ENCODE assay signal across 1 cellular context in genomic region chr17:8300629-8301242, GRCh38.
TF ChIP-seq lines count a peak whose summit lies in the region.

No MANE protein-coding gene starts in this region.

TF ChIP-seq in HepG2, 621 proteins besides CTCF, POLR2A, EP300 and RAD21 (continues in another document):
- 0 out of 2 replicates have a peak, but pooled peaks have one; percentile 6 for TF ChIP-seq FOSL2 (CRISPR knock-in tag; IDR thresholded peaks at IDR 0.05)
- TF ChIP-seq YY1 (IDR thresholded peaks at IDR 0.05; ENCODE audit: insufficient read depth, insufficient replicate concordance, low read depth, low read length), result peak; percentile 27
- TF ChIP-seq SMC3 (IDR thresholded peaks at IDR 0.05; ENCODE audit: low read length), result peak; percentile 94
- peak; percentile 51; the same call in 1 of the 2 replicates for TF ChIP-seq GATAD2A (CRISPR knock-in tag; IDR thresholded peaks at IDR 0.05)
- TF ChIP-seq KLF16 (CRISPR knock-in tag; IDR thresholded peaks at IDR 0.05), result 0 out of 4 replicates have a peak, but pooled peaks of 1 of the 2 experiments have one; percentile 26
- TF ChIP-seq, protein P1, sequence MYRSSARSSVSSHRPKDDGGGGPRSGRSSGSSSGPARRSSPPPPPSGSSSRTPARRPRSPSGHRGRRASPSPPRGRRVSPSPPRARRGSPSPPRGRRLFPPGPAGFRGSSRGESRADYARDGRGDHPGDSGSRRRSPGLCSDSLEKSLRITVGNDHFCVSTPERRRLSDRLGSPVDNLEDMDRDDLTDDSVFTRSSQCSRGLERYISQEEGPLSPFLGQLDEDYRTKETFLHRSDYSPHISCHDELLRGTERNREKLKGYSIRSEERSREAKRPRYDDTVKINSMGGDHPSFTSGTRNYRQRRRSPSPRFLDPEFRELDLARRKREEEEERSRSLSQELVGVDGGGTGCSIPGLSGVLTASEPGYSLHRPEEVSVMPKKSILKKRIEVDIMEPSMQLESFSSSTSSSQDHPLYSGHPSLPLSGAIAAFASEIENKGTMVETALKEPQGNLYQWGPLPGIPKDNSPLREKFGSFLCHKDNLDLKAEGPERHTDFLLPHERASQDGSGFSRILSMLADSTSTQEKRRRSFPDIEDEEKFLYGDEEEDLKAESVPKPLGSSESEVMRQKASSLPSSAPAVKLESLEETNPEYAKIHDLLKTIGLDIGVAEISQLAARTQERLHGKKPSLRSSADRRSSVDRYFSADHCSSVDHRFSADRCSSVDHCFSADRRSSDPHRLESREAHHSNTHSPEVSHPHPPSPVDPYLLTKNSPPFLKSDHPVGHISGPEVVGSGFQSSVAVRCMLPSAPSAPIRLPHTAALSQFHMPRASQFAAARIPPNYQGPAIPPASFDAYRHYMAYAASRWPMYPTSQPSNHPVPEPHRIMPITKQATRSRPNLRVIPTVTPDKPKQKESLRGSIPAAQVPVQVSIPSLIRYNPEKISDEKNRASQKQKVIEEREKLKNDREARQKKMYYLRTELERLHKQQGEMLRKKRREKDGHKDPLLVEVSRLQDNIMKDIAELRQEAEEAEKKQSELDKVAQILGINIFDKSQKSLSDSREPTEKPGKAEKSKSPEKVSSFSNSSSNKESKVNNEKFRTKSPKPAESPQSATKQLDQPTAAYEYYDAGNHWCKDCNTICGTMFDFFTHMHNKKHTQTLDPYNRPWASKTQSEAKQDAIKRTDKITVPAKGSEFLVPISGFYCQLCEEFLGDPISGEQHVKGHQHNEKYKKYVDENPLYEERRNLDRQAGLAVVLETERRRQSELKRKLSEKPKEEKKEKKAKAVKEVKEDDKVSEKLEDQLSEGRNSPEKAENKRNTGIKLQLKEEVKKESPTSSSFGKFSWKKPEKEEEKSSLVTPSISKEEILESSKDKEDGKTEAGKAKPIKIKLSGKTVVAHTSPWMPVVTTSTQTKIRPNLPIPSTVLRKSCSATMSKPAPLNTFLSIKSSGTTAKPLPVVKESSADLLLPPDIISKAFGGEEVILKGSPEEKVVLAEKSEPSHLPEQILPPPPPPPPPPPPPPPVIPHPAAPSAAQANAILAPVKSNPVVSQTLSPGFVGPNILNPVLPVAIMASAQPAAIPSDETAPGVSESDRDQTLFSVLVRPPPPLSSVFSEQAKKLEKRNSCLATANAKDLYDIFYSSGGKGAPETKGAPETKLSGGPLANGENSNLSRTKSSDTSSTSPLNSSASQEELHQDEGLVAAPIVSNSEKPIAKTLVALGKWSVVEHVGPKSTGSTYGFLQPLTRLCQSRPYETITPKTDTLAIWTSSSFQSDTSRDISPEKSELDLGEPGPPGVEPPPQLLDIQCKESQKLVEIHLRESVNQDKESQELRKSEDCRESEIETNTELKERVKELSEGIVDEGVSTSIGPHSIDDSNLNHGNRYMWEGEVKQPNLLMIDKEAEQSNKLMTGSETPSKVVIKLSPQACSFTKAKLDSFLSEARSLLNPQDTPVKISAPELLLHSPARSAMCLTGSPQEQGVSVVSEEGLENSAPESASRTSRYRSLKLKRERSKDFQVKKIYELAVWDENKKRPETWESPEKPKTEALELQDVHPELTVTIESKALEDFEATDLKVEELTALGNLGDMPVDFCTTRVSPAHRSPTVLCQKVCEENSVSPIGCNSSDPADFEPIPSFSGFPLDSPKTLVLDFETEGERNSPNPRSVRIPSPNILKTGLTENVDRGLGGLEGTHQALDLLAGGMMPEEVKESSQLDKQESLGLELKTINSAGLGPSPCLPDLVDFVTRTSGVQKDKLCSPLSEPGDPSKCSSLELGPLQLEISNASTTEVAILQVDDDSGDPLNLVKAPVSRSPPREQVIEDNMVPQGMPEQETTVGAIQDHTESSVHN (CRISPR knock-in tag; IDR thresholded peaks at IDR 0.05), result no peak
- TF ChIP-seq ZNF710 (CRISPR knock-in tag; IDR thresholded peaks at IDR 0.05; ENCODE audit: borderline replicate concordance), result no peak
- TF ChIP-seq ADNP (CRISPR knock-in tag; IDR thresholded peaks at IDR 0.05), result no peak
- TF ChIP-seq TEAD3 (CRISPR knock-in tag; optimal IDR thresholded peaks at IDR 0.05; ENCODE audit: borderline replicate concordance), result peak; percentile 65
- TF ChIP-seq ARNT (IDR thresholded peaks at IDR 0.05), result no peak
- TF ChIP-seq ZNF230 (CRISPR knock-in tag; IDR thresholded peaks at IDR 0.05), result 0 out of 2 replicates have a peak, but pooled peaks have one; percentile 28
- peak; percentile 50; the same call in 1 of the 2 replicates for TF ChIP-seq THRA (CRISPR knock-in tag; IDR thresholded peaks at IDR 0.05; ENCODE audit: borderline replicate concordance)
- TF ChIP-seq GATAD1 (CRISPR knock-in tag; IDR thresholded peaks at IDR 0.05), result peak; percentile 47
- TF ChIP-seq SOX5 (CRISPR knock-in tag; IDR thresholded peaks at IDR 0.05; ENCODE audit: borderline replicate concordance), result 0 out of 2 replicates have a peak, but pooled peaks have one; percentile 23
- no peak for TF ChIP-seq PAX8 (CRISPR knock-in tag; IDR thresholded peaks at IDR 0.05; ENCODE audit: borderline replicate concordance)
- no peak for TF ChIP-seq HNF1A (IDR thresholded peaks at IDR 0.05; ENCODE audit: low read depth)
- no peak for TF ChIP-seq HNF1A (CRISPR knock-in tag; IDR thresholded peaks at IDR 0.05; ENCODE audit: borderline replicate concordance)
- no peak for TF ChIP-seq FOSL1 (CRISPR knock-in tag; IDR thresholded peaks at IDR 0.05; ENCODE audit: borderline replicate concordance)
- TF ChIP-seq ISX (CRISPR knock-in tag; conservative IDR thresholded peaks at IDR 0.05), result no peak
- TF ChIP-seq ZNF335 (CRISPR knock-in tag; IDR thresholded peaks at IDR 0.05), result 0 out of 2 replicates have a peak, but pooled peaks have one; percentile 49
- TF ChIP-seq NFKB2 (CRISPR knock-in tag; IDR thresholded peaks at IDR 0.05; ENCODE audit: borderline replicate concordance), result no peak
- TF ChIP-seq PPARG (CRISPR knock-in tag; conservative IDR thresholded peaks at IDR 0.05), result 0 out of 2 replicates have a peak, but pooled peaks have one; percentile 22
- TF ChIP-seq, protein P2, sequence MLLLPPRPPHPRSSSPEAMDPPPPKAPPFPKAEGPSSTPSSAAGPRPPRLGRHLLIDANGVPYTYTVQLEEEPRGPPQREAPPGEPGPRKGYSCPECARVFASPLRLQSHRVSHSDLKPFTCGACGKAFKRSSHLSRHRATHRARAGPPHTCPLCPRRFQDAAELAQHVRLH (CRISPR knock-in tag; IDR thresholded peaks at IDR 0.05; ENCODE audit: borderline replicate concordance, low read depth), result peak; percentile 61; the same call in 1 of the 2 replicates
- TF ChIP-seq STAG1 (CRISPR knock-in tag; IDR thresholded peaks at IDR 0.05), result peak; percentile 95
- TF ChIP-seq ZNF788 (CRISPR knock-in tag; IDR thresholded peaks at IDR 0.05; ENCODE audit: borderline replicate concordance), result no peak
- no peak for TF ChIP-seq ZNF674 (CRISPR knock-in tag; IDR thresholded peaks at IDR 0.05; ENCODE audit: low read depth)
- TF ChIP-seq SALL1 (CRISPR knock-in tag; IDR thresholded peaks at IDR 0.05), result peak; percentile 52; the same call in 1 of the 2 replicates
- peak; percentile 33; the same call in 1 of the 2 replicates for TF ChIP-seq SIX1 (CRISPR knock-in tag; IDR thresholded peaks at IDR 0.05; ENCODE audit: borderline replicate concordance)
- TF ChIP-seq, protein P3, sequence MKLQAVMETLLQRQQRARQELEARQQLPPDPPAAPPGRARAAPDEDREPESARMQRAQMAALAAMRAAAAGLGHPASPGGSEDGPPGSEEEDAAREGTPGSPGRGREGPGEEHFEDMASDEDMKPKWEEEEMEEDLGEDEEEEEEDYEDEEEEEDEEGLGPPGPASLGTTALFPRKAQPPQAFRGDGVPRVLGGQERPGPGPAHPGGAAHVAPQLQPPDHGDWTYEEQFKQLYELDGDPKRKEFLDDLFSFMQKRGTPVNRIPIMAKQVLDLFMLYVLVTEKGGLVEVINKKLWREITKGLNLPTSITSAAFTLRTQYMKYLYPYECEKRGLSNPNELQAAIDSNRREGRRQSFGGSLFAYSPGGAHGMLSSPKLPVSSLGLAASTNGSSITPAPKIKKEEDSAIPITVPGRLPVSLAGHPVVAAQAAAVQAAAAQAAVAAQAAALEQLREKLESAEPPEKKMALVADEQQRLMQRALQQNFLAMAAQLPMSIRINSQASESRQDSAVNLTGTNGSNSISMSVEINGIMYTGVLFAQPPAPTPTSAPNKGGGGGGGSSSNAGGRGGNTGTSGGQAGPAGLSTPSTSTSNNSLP (IDR thresholded peaks at IDR 0.05; ENCODE audit: low read depth, low read length), result 0 out of 2 replicates have a peak, but pooled peaks have one; percentile 34
- TF ChIP-seq TIGD3 (CRISPR knock-in tag; IDR thresholded peaks at IDR 0.05; ENCODE audit: borderline replicate concordance), result no peak
- TF ChIP-seq IRF2 (CRISPR knock-in tag; IDR thresholded peaks at IDR 0.05), result peak; percentile 57; the same call in 1 of the 2 replicates
- TF ChIP-seq ERF (CRISPR knock-in tag; IDR thresholded peaks at IDR 0.05), result peak; percentile 57; the same call in 1 of the 2 replicates
- TF ChIP-seq, protein P4, sequence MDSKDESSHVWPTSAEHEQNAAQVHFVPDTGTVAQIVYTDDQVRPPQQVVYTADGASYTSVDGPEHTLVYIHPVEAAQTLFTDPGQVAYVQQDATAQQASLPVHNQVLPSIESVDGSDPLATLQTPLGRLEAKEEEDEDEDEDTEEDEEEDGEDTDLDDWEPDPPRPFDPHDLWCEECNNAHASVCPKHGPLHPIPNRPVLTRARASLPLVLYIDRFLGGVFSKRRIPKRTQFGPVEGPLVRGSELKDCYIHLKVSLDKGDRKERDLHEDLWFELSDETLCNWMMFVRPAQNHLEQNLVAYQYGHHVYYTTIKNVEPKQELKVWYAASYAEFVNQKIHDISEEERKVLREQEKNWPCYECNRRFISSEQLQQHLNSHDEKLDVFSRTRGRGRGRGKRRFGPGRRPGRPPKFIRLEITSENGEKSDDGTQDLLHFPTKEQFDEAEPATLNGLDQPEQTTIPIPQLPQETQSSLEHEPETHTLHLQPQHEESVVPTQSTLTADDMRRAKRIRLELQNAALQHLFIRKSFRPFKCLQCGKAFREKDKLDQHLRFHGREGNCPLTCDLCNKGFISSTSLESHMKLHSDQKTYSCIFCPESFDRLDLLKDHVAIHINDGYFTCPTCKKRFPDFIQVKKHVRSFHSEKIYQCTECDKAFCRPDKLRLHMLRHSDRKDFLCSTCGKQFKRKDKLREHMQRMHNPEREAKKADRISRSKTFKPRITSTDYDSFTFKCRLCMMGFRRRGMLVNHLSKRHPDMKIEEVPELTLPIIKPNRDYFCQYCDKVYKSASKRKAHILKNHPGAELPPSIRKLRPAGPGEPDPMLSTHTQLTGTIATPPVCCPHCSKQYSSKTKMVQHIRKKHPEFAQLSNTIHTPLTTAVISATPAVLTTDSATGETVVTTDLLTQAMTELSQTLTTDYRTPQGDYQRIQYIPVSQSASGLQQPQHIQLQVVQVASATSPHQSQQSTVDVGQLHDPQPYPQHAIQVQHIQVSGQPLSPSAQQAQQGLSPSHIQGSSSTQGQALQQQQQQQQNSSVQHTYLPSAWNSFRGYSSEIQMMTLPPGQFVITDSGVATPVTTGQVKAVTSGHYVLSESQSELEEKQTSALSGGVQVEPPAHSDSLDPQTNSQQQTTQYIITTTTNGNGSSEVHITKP (CRISPR knock-in tag; IDR thresholded peaks at IDR 0.05; ENCODE audit: low read depth), result no peak
